1 cellular context compared by ENCODE assay signal in the genomic region with DNA sequence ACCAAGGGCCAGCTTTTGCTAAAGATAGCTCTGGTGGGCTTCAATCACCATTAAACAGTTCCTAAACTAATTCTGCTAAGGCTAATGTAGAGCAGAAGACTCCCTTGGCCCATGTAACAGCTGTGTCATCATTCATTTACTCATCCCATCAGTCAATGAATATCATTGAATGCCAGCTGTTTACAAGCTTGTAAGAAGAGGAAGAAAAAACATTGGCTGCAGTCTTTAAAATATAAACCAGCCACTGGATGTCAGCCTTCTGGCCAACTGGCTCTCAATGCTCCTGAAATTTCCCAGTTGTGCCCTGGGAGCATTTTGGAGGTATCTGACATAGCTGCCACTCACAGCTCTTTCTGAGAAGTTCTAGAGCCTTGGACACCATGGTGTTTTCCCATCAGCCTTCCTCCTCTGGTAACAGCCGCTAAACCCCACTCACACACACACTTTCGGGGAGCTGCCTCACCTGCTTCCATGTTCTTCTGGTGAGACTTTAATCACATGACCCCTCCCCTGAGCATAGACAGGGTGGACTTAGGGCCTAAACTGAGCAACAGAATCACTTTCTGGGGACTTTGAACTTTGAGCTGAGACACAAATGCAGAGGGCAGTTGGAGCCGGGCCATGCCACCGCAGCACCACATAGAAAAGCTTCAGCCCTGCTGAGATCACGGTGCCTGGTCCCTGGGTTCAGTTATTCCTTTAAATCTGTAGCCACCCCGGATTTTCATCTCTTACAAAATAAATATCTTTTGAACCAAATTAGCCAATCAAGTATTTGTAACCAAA.
A peak's percentile ranks its signal among the peaks of the same experiment; 100 is the strongest.
TF ChIP-seq lines count a peak whose summit lies in the region.

No MANE protein-coding gene starts in this region.

TF ChIP-seq in liver, 16 proteins besides CTCF, POLR2A, EP300 and RAD21 (continued from another document):
- TF ChIP-seq YY1 (IDR thresholded peaks at IDR 0.05) (peak; percentile 92), GABPA (IDR thresholded peaks at IDR 0.05 in 1 of 2, conservative IDR thresholded peaks at IDR 0.05 in 1 of 2) (peak in 1 of 2 donors; percentile 46), NR2F2 (IDR thresholded peaks at IDR 0.05) (peak; percentile 34)
- TF ChIP-seq, protein P1, sequence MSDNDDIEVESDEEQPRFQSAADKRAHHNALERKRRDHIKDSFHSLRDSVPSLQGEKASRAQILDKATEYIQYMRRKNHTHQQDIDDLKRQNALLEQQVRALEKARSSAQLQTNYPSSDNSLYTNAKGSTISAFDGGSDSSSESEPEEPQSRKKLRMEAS (IDR thresholded peaks at IDR 0.05), result peak; percentile 86
- TF ChIP-seq, protein P2, sequence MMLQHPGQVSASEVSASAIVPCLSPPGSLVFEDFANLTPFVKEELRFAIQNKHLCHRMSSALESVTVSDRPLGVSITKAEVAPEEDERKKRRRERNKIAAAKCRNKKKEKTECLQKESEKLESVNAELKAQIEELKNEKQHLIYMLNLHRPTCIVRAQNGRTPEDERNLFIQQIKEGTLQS (IDR thresholded peaks at IDR 0.05), result no peak
TF ChIP-seq in liver: peak in this region for 12.
